In the genomic region with DNA sequence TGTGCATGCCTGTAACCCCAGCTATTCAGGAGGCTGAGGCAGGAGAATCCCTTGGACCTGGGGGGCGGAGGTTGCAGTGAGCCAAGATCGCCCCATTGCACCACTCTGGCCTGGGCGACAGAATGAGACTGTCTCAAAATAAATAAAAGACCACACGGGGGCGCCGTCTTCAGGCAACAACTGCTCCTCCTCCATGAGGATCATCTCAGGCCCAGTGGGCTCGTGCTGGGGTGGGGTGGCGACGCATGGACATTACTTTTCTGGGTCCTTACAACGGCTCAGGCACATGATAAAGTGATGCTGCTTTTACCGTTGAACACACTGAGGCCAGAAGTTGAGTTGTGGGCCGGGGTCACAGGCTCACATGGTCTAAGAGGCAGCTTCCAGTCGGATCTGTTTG, we compare ENCODE assay signal across 8 cellular contexts. TPM values are rescaled to one million over a fixed set of nuclear protein-coding genes. Genes with fewer than 3 reads are reported as not detected.
DNase-seq lines count a peak whose midpoint lies in the region; ATAC-seq, FAIRE-seq and TF ChIP-seq lines count a peak whose summit lies in the region.

No MANE protein-coding gene starts in this region.

- 41% methylated on average over 13 of the region's 13 CpGs for WGBS in A549 (ENCODE audit: missing lambda C conversion rate)
- WGBS in liver = 44% methylated on average over 13 of the region's 13 CpGs

- TF ChIP-seq CTCF in A549 (IDR thresholded peaks at IDR 0.05) = peak; percentile 48; the same call in 2 of the 3 replicates
- TF ChIP-seq CTCF in liver (IDR thresholded peaks at IDR 0.05; ENCODE audit: low read depth, low read length, missing input control) = peak; percentile 27

- no peak overlapping the region for H3K9ac ChIP-seq in liver (ENCODE audit: low read depth in 1 of 2, low read length in 2 of 2)

- no peak overlapping the region for H3K4me2 ChIP-seq in A549

- H3K27ac ChIP-seq in A549 (no peak overlapping the region), liver (ENCODE audit: low read depth in 1 of 2, low read length in 2 of 2) (no peak overlapping the region)

- no peak for TF ChIP-seq EP300 in A549 (IDR thresholded peaks at IDR 0.05)

- H3K4me3 ChIP-seq in A549 = no peak overlapping the region
- no peak overlapping the region for H3K4me3 ChIP-seq in liver (ENCODE audit: low read depth in 1 of 3, low read length in 3 of 3)

- no peak for FAIRE-seq in A549 (lab: Jason Lieb, UNC)

- no peak for TF ChIP-seq POLR2A in A549 (IDR thresholded peaks at IDR 0.05; ENCODE audit: low read length)

- CTCF ChIA-PET in A549 (lab: Yijun Ruan, JAX) = interaction anchor here (0.6 to 4.2 kb wide), 11 partner anchors 8 to 191 kb away, joined by 3 to 21 read pairs (median 3); a partner anchor contains a TSS

- H3K36me3 ChIP-seq in liver (ENCODE audit: control insufficient read depth in 4 of 4, insufficient read depth in 3 of 4, low read depth in 1 of 4, low read length in 3 of 4) = no peaks in the 10 kb centered on the region

- POLR2A ChIA-PET in A549 (lab: Yijun Ruan, JAX) = no interaction called here

- H3K27me3 ChIP-seq in liver (ENCODE audit: control insufficient read depth in 4 of 4, insufficient read depth in 4 of 4, low read length in 3 of 4) = no peaks in the 10 kb centered on the region

- H3K9me3 ChIP-seq in A549 = no peaks in the 10 kb centered on the region
- H3K9me3 ChIP-seq in liver (ENCODE audit: control insufficient read depth in 4 of 4, low read length in 3 of 4) = no peaks in the 10 kb centered on the region

- H3K4me1 ChIP-seq in A549 = no peaks in the 10 kb centered on the region
- peaks cover 0 to 6% (median 4%) of the 10 kb centered on the region in 4 donors for H3K4me1 ChIP-seq in liver (ENCODE audit: control insufficient read depth in 4 of 4, insufficient read depth in 4 of 4, low read length in 3 of 4)

- peak in 1 of 2 experiments; percentile 68; a peak in 3 of 6 replicates for ATAC-seq in A549
- ATAC-seq in GM21390 (IDR thresholded peaks at IDR 0.05; ENCODE audit: unreplicated experiment) = no peak
- ATAC-seq in GM18868 (IDR thresholded peaks at IDR 0.05; ENCODE audit: unreplicated experiment) = no peak

- DNase-seq in A549 (ENCODE audit: low read depth in 1 of 2, low spot score in 1 of 2) (peak; percentile 52 to 58), GF-D8 (lab: John Stamatoyannopoulos, UW) (peak; percentile 25), NCI-H82 treated with DMSO at 0.1 percent for 48 hours (lab: John Stamatoyannopoulos, UW; ENCODE audit: unreplicated experiment) (peak; percentile 15), amniotic epithelial cell (ENCODE audit: low read depth) (peak; percentile 29), NCI-H2107 (lab: John Stamatoyannopoulos, UW) (no peak)

- peak in 1 of 2 experiments; percentile 41; a peak in 2 of 5 replicates for TF ChIP-seq RAD21 in A549 (conservative IDR thresholded peaks at IDR 0.05 in 1 of 2, IDR thresholded peaks at IDR 0.05 in 1 of 2)
- TF ChIP-seq RAD21 in liver (IDR thresholded peaks at IDR 0.05) = peak in 1 of 2 donors; percentile 70

TF ChIP-seq in A549, 52 proteins besides CTCF, POLR2A, EP300 and RAD21:
- TF ChIP-seq SMC3 (IDR thresholded peaks at IDR 0.05) (0 out of 3 replicates have a peak, but pooled peaks have one; percentile 15), GATA3 (IDR thresholded peaks at IDR 0.05; ENCODE audit: borderline replicate concordance) (no peak)
- TF ChIP-seq, protein P1, sequence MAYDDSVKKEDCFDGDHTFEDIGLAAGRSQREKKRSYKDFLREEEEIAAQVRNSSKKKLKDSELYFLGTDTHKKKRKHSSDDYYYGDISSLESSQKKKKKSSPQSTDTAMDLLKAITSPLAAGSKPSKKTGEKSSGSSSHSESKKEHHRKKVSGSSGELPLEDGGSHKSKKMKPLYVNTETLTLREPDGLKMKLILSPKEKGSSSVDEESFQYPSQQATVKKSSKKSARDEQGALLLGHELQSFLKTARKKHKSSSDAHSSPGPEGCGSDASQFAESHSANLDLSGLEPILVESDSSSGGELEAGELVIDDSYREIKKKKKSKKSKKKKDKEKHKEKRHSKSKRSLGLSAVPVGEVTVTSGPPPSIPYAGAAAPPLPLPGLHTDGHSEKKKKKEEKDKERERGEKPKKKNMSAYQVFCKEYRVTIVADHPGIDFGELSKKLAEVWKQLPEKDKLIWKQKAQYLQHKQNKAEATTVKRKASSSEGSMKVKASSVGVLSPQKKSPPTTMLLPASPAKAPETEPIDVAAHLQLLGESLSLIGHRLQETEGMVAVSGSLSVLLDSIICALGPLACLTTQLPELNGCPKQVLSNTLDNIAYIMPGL (CRISPR knock-in tag; IDR thresholded peaks at IDR 0.05; ENCODE audit: borderline replicate concordance) = no peak
TF ChIP-seq in A549: peak in this region for 1.

TF ChIP-seq in liver, 16 proteins besides CTCF, POLR2A, EP300 and RAD21:
- peak in 1 of 2 donors; percentile 22 for TF ChIP-seq HNF4A (conservative IDR thresholded peaks at IDR 0.05)
- TF ChIP-seq HNF4G (IDR thresholded peaks at IDR 0.05) = no peak
- TF ChIP-seq JUND (IDR thresholded peaks at IDR 0.05) = no peak
- no peak for TF ChIP-seq RXRA (IDR thresholded peaks at IDR 0.05)
- TF ChIP-seq GABPA (IDR thresholded peaks at IDR 0.05 in 1 of 2, conservative IDR thresholded peaks at IDR 0.05 in 1 of 2) = no peak
- no peak for TF ChIP-seq FOXA2 (IDR thresholded peaks at IDR 0.05)

RNA-seq across cellular contexts. Expression of a gene that starts 56.2 kb away (rescaled TPM):
- polyA plus RNA-seq in A549 (2011; rRNA removed) = 37.1 and 37.6 TPM in 2 replicates
- 49.5 and 59.4 TPM in 2 replicates for polyA plus RNA-seq in A549 (2012; cell fraction: cytosol; rRNA removed)
- 191 and 230 TPM in 2 replicates for polyA plus RNA-seq in A549 (2012; cell fraction: nucleus; rRNA removed)
- 44.7 to 47.2 TPM (median 46.3 TPM) in 3 replicates for polyA plus RNA-seq in A549 (2017; fragmentation: RNase III; extraction: RNeasy Plus Mini Kit Qiagen cat#74134 plus additional on column Dnase treatment)
- polyA minus RNA-seq in A549 (2011; rRNA and poly(A)+ RNA removed) = 51.2 and 54.9 TPM in 2 replicates
- total RNA-seq in liver = 10 to 100 TPM; 20.6 to 31.5 TPM
- 10 to 100 TPM; 10.7 to 14.4 TPM for polyA plus RNA-seq in liver

RNA-seq across cellular contexts. Expression of a gene that starts 56.3 kb away (rescaled TPM):
- polyA plus RNA-seq in A549 (2011; rRNA removed) (11.0 and 11.9 TPM in 2 replicates), A549 (2017; fragmentation: RNase III; extraction: RNeasy Plus Mini Kit Qiagen cat#74134 plus additional on column Dnase treatment) (10.4 to 11.5 TPM (median 10.9 TPM) in 3 replicates), liver (1 to 10 TPM; 2.6 to 4.8 TPM)
- 5.2 and 6.2 TPM in 2 replicates for polyA plus RNA-seq in A549 (2012; cell fraction: cytosol; rRNA removed)
- 5.8 and 9.5 TPM in 2 replicates for polyA plus RNA-seq in A549 (2012; cell fraction: nucleus; rRNA removed)
- 9.0 and 9.1 TPM in 2 replicates for polyA minus RNA-seq in A549 (2011; rRNA and poly(A)+ RNA removed)
- total RNA-seq in liver = 1 to 10 TPM; 6.2 to 8.3 TPM
